ENCODE assay signal across 8 cellular contexts in genomic region chr12:13044859-13045384, GRCh38. TPM values are rescaled to one million over a fixed set of nuclear protein-coding genes. Genes with fewer than 3 reads are reported as not detected.
DNase-seq lines count a peak whose midpoint lies in the region; ATAC-seq, FAIRE-seq and TF ChIP-seq lines count a peak whose summit lies in the region.

No MANE protein-coding gene starts in this region.

- no peak overlapping the region for H3K18ac ChIP-seq in mesendoderm (ENCODE audit: low read length)

- H2BK15ac ChIP-seq in mesendoderm (replicated peaks; ENCODE audit: low read depth) = no peak overlapping the region

- H4K20me1 ChIP-seq in K562 (replicated peaks; ENCODE audit: control insufficient read depth, insufficient read depth, low read length) = no peaks in the 10 kb centered on the region

- H3K9me3 ChIP-seq in A673 (ENCODE audit: low read depth, low read length, poor library complexity, severe bottlenecking) (no peaks in the 10 kb centered on the region), HAP-1 (no peaks in the 10 kb centered on the region), K562 (replicated peaks; ENCODE audit: control insufficient read depth, insufficient read depth, low read depth, low read length) (no peaks in the 10 kb centered on the region)

- no peak for DNase-seq in A673 (ENCODE audit: low spot score)
- peak in 1 of 2 experiments; percentile 17 for DNase-seq in HAP-1 (ENCODE audit: low spot score in 2 of 2)
- no peak for DNase-seq in K562 (ENCODE audit: extremely low read depth in 1 of 4, low spot score in 3 of 4)
- DNase-seq in mesendoderm = peak; percentile 35
- DNase-seq in HuH-7 (ENCODE audit: low spot score) = no peak
- no peak for DNase-seq in NCI-H2107 treated with DMSO at 0.1 percent for 48 hours (lab: John Stamatoyannopoulos, UW; ENCODE audit: unreplicated experiment)
- no peak for DNase-seq in activated CD4-positive, CD25-positive, alpha-beta regulatory T cell (lab: John Stamatoyannopoulos, UW)
- no peak for DNase-seq in DMS153 treated with DMSO at 0.1 percent for 48 hours (lab: John Stamatoyannopoulos, UW; ENCODE audit: unreplicated experiment)

- in situ Hi-C loops in HAP-1 (cut with MboI; ENCODE audit: low sequenced_read_pairs) (no loop called here), K562 (cut with MboI) (no loop called here)

- intact Hi-C loops in A673 (cut with micrococcal nuclease; ENCODE audit: unreplicated experiment) (no loop called here), K562 (cut with micrococcal nuclease) (no loop called here)

- no peak overlapping the region for H2BK5ac ChIP-seq in mesendoderm (ENCODE audit: low read length)

- H2AK5ac ChIP-seq in mesendoderm (ENCODE audit: low read length) = no peak overlapping the region

- peak overlapping the region; percentile 91 for H3K4me2 ChIP-seq in K562 (ENCODE audit: insufficient read depth, low read length)
- peak overlapping the region; percentile 64 for H3K4me2 ChIP-seq in mesendoderm (ENCODE audit: low read length)

- H3K4me1 ChIP-seq in A673 (ENCODE audit: insufficient read depth, low read length, poor library complexity, severe bottlenecking) = peaks cover 7% of the 10 kb centered on the region
- H3K4me1 ChIP-seq in HAP-1 = peaks cover 16% of the 10 kb centered on the region
- peaks cover 0 to 10% of the 10 kb centered on the region in 2 experiments; a peak in 3 of 5 replicates for H3K4me1 ChIP-seq in K562 (replicated peaks in 1 of 2; ENCODE audit: control insufficient read depth in 2 of 2, insufficient read depth in 2 of 2, low read length in 2 of 2)
- H3K4me1 ChIP-seq in mesendoderm (ENCODE audit: control insufficient read depth, low read depth, low read length) = peaks cover 3% of the 10 kb centered on the region

- H3K27me3 ChIP-seq in A673 (replicated peaks; ENCODE audit: insufficient read depth, low read depth, low read length, poor library complexity) (no peaks in the 10 kb centered on the region), HAP-1 (ENCODE audit: low read depth) (no peaks in the 10 kb centered on the region), K562 (ENCODE audit: control insufficient read depth in 2 of 2, insufficient read depth in 2 of 2, low read length in 2 of 2) (no peaks in the 10 kb centered on the region), mesendoderm (ENCODE audit: insufficient read depth, low read length, poor library complexity) (no peaks in the 10 kb centered on the region)

- no peak for TF ChIP-seq EP300 in K562 (IDR thresholded peaks at IDR 0.05; ENCODE audit: low read length)

- no peak for FAIRE-seq in K562 (lab: Jason Lieb, UNC)

- no peak overlapping the region for H2BK120ac ChIP-seq in mesendoderm (ENCODE audit: low read depth, low read length)

- H2AFZ ChIP-seq in K562 (ENCODE audit: low read depth, low read length) = peak overlapping the region; percentile 96

- TF ChIP-seq POLR2A in K562 (conservative IDR thresholded peaks at IDR 0.05) = no peak

- CTCF ChIA-PET in A673 (lab: Charles Lee) = interaction anchor here (0.6 kb wide), 1 partner anchor 128 kb away, joined by 5 read pairs; no protein-coding TSS in a partner anchor
- CTCF ChIA-PET in K562 (lab: Yijun Ruan, JAX; ENCODE audit: low intra/inter-chr PET ratio) = no interaction called here

- peak overlapping the region; percentile 91 for H3K56ac ChIP-seq in mesendoderm (ENCODE audit: low read length)

- H3K36me3 ChIP-seq in A673 (ENCODE audit: insufficient read depth, low read length, poor library complexity, severe bottlenecking) (no peaks in the 10 kb centered on the region), HAP-1 (replicated peaks) (no peaks in the 10 kb centered on the region), K562 (ENCODE audit: control insufficient read depth, insufficient read depth, low read length) (no peaks in the 10 kb centered on the region), mesendoderm (ENCODE audit: control insufficient read depth, insufficient read depth, low read length) (no peaks in the 10 kb centered on the region)

- BruUV-seq in A673 (replicated peaks; lab: Mats Ljungman, UMichigan) (TSS peak; percentile 38), K562 (replicated peaks; lab: Mats Ljungman, UMichigan) (no TSS peak)

- peaks cover 2% of the 10 kb centered on the region for H3K79me1 ChIP-seq in mesendoderm (ENCODE audit: low read length)

- POLR2A ChIA-PET in A673 (lab: Charles Lee; ENCODE audit: low non-redundant PET) (interaction anchor here (0.6 kb wide), 1 partner anchor 14 kb away, joined by 3 read pairs; no protein-coding TSS in a partner anchor), K562 (lab: Yijun Ruan, JAX) (interaction anchor here (1.2 kb wide), 1 partner anchor 21 kb away, joined by 3 read pairs; no protein-coding TSS in a partner anchor)

- no peak overlapping the region for H3K23ac ChIP-seq in mesendoderm (ENCODE audit: low read length)

- TF ChIP-seq CTCF in A673 (conservative IDR thresholded peaks at IDR 0.05; ENCODE audit: low read depth, low read length) (no peak), K562 (IDR thresholded peaks at IDR 0.05 in 2 of 3, conservative IDR thresholded peaks at IDR 0.05 in 1 of 3; ENCODE audit: insufficient read depth in 2 of 3, low read depth in 1 of 3, low read length in 3 of 3) (no peak)

- H3K27ac ChIP-seq in A673 (ENCODE audit: low read depth, low read length, poor library complexity, severe bottlenecking) (peak overlapping the region; percentile 64), K562 (ENCODE audit: extremely low read depth, low read depth, low read length) (no peak overlapping the region), mesendoderm (ENCODE audit: low read depth, low read length) (no peak overlapping the region)

- H3K4ac ChIP-seq in mesendoderm (ENCODE audit: low read depth, low read length) = no peak overlapping the region

- H3K4me3 ChIP-seq in A673 (ENCODE audit: low read depth, low read length, poor library complexity, severe bottlenecking) (peak overlapping the region; percentile 97), HAP-1 (peak overlapping the region; percentile 97), K562 (peak overlapping the region; percentile 87), mesendoderm (ENCODE audit: low read length) (peak overlapping the region; percentile 69)

- H3K9me1 ChIP-seq in K562 (ENCODE audit: control insufficient read depth, insufficient read depth, low read length) = no peaks in the 10 kb centered on the region

- no peak for TF ChIP-seq RAD21 in K562 (CRISPR knock-in tag; conservative IDR thresholded peaks at IDR 0.05 in 1 of 2, IDR thresholded peaks at IDR 0.05 in 1 of 2)

- H3K79me2 ChIP-seq in K562 (ENCODE audit: control insufficient read depth, insufficient read depth, low read length) = no peaks in the 10 kb centered on the region
- H3K79me2 ChIP-seq in mesendoderm (ENCODE audit: control insufficient read depth, insufficient read depth, low read length) = peaks cover 2% of the 10 kb centered on the region

- no peak overlapping the region for H4K8ac ChIP-seq in mesendoderm (ENCODE audit: low read depth, low read length)

- no peak overlapping the region for H4K5ac ChIP-seq in mesendoderm (ENCODE audit: low read length)

- H3K9ac ChIP-seq in K562 (ENCODE audit: insufficient read depth in 1 of 2, low read depth in 2 of 2, low read length in 2 of 2) (peak overlapping the region; percentile 34 to 93; a peak in 3 of 4 replicates), mesendoderm (ENCODE audit: low read length) (peak overlapping the region; percentile 79)

- 6% methylated on average over 4 of the region's 8 CpGs for WGBS in K562 (ENCODE audit: insufficient coverage, low coverage, missing lambda C conversion rate)
- WGBS in mesendoderm (ENCODE audit: extremely low coverage, insufficient coverage, low lambda C conversion rate) = no CpG with 5 or more reads among the region's 8 CpGs

- ATAC-seq in K562 = no peak

RNA-seq across cellular contexts. Expression of gene FAM234B, which starts 0.7 kb away (rescaled TPM):
- 11.8 and 13.2 TPM in 2 replicates for total RNA-seq in A673 (2021)
- total RNA-seq in K562 (2011; cell fraction: chromatin; rRNA removed; ENCODE audit: low replicate concordance) = 7.7 and 8.2 TPM in 2 replicates
- total RNA-seq in K562 (2011; cell fraction: nucleolus; rRNA removed) = 9.3 and 10.3 TPM in 2 replicates
- 9.8 and 13.1 TPM in 2 replicates for total RNA-seq in K562 (2011; cell fraction: nucleoplasm; rRNA removed)
- total RNA-seq in K562 (2014; rRNA removed) = 1.3 and 2.4 TPM in 2 replicates
- 2.2 and 2.6 TPM in 2 replicates for total RNA-seq in K562 (2014; rRNA removed; fragmentation: Illumina TruSeq; extraction: Trizol)
- total RNA-seq in K562 (2015; rRNA removed; fragmentation: Illumina TruSeq; extraction: Trizol) = 1.6 and 2.0 TPM in 2 replicates
- 2.2 and 2.3 TPM in 2 replicates for total RNA-seq in K562 (2021)
- polyA plus RNA-seq in K562 (2011; rRNA removed) = 4.3 and 7.0 TPM in 2 replicates
- 2.3 and 5.7 TPM in 2 replicates for polyA plus RNA-seq in K562 (2011; cell fraction: cytosol; rRNA removed)
- polyA plus RNA-seq in K562 (2011; cell fraction: nucleus; rRNA removed) = 2.8 and 3.7 TPM in 2 replicates
- polyA plus RNA-seq in K562 (2012) = 1.7 and 1.8 TPM in 2 replicates
- polyA plus RNA-seq in K562 (2014; fragmentation: Illumina TruSeq; extraction: Trizol) = 1.9 and 2.0 TPM in 2 replicates
- polyA plus RNA-seq in K562 (2014; fragmentation: Nextera tagmentation; extraction: Ambion mirVana) = 1 to 10 TPM in 1 of 2 experiments, under 1 TPM in 1; 1.00 to 2.3 TPM
- polyA plus RNA-seq in K562 (2014; rRNA removed) = 1.6 and 2.0 TPM in 2 replicates
- polyA minus RNA-seq in K562 (2011; rRNA and poly(A)+ RNA removed) = 12.1 and 18.7 TPM in 2 replicates
- polyA minus RNA-seq in K562 (2011; cell fraction: cytosol; rRNA and poly(A)+ RNA removed) = 4.9 and 6.5 TPM in 2 replicates
- 4.2 and 12.6 TPM in 2 replicates for polyA minus RNA-seq in K562 (2011; cell fraction: nucleus; rRNA and poly(A)+ RNA removed)
- 6.7 TPM for polyA plus RNA-seq in mesendoderm (2013, experiment 1 of 2)
- polyA plus RNA-seq in mesendoderm (2013, experiment 2 of 2) = 7.2 TPM

RNA-seq across cellular contexts. Expression of gene HEBP1, which starts 44.9 kb away (rescaled TPM):
- 26.7 and 28.1 TPM in 2 replicates for total RNA-seq in A673 (2021)
- 3.2 and 4.8 TPM in 2 replicates for total RNA-seq in K562 (2011; cell fraction: chromatin; rRNA removed; ENCODE audit: low replicate concordance)
- total RNA-seq in K562 (2011; cell fraction: nucleolus; rRNA removed) = 1.7 and 1.8 TPM in 2 replicates
- 4.2 and 4.4 TPM in 2 replicates for total RNA-seq in K562 (2011; cell fraction: nucleoplasm; rRNA removed)
- 2.3 and 2.7 TPM in 2 replicates for total RNA-seq in K562 (2014; rRNA removed)
- 1.3 and 1.8 TPM in 2 replicates for total RNA-seq in K562 (2014; rRNA removed; fragmentation: Illumina TruSeq; extraction: Trizol)
- total RNA-seq in K562 (2015; rRNA removed; fragmentation: Illumina TruSeq; extraction: Trizol) = 1.3 and 1.6 TPM in 2 replicates
- total RNA-seq in K562 (2021) = 8.3 and 8.6 TPM in 2 replicates
- 2.4 and 5.2 TPM in 2 replicates for polyA plus RNA-seq in K562 (2011; rRNA removed)
- polyA plus RNA-seq in K562 (2011; cell fraction: cytosol; rRNA removed) = 2.8 and 5.6 TPM in 2 replicates
- 2.6 and 3.0 TPM in 2 replicates for polyA plus RNA-seq in K562 (2011; cell fraction: nucleus; rRNA removed)
- 9.0 and 17.5 TPM in 2 replicates for polyA plus RNA-seq in K562 (2012)
- polyA plus RNA-seq in K562 (2014; fragmentation: Illumina TruSeq; extraction: Trizol) = 10.1 and 11.1 TPM in 2 replicates
- polyA plus RNA-seq in K562 (2014; fragmentation: Nextera tagmentation; extraction: Ambion mirVana) = 1 to 10 TPM; 1.1 to 1.4 TPM
- polyA plus RNA-seq in K562 (2014; rRNA removed) = 5.1 and 5.4 TPM in 2 replicates
- 4.2 and 5.4 TPM in 2 replicates for polyA minus RNA-seq in K562 (2011; rRNA and poly(A)+ RNA removed)
- 4.4 and 4.7 TPM in 2 replicates for polyA minus RNA-seq in K562 (2011; cell fraction: cytosol; rRNA and poly(A)+ RNA removed)
- polyA minus RNA-seq in K562 (2011; cell fraction: nucleus; rRNA and poly(A)+ RNA removed) = 1.8 and 3.0 TPM in 2 replicates
- polyA plus RNA-seq in mesendoderm (2013, experiment 1 of 2) = 18.5 TPM
- 19.0 TPM for polyA plus RNA-seq in mesendoderm (2013, experiment 2 of 2)

RNA-seq across cellular contexts. Expression of gene GSG1, which starts 58.5 kb away (rescaled TPM):
- 0.24 TPM in 1 of 2 replicates, not detected in the other for total RNA-seq in A673 (2021)
- total RNA-seq in K562 (2011; cell fraction: chromatin; rRNA removed; ENCODE audit: low replicate concordance) = not detected in 2 replicates
- total RNA-seq in K562 (2011; cell fraction: nucleolus; rRNA removed) = not detected in 2 replicates
- total RNA-seq in K562 (2011; cell fraction: nucleoplasm; rRNA removed) = not detected in 2 replicates
- total RNA-seq in K562 (2014; rRNA removed) = not detected in 2 replicates
- total RNA-seq in K562 (2014; rRNA removed; fragmentation: Illumina TruSeq; extraction: Trizol) = not detected in 2 replicates
- total RNA-seq in K562 (2015; rRNA removed; fragmentation: Illumina TruSeq; extraction: Trizol) = not detected in 2 replicates
- total RNA-seq in K562 (2021) = not detected in 2 replicates
- not detected in 2 replicates for polyA plus RNA-seq in K562 (2011; rRNA removed)
- not detected in 2 replicates for polyA plus RNA-seq in K562 (2011; cell fraction: cytosol; rRNA removed)
- polyA plus RNA-seq in K562 (2011; cell fraction: nucleus; rRNA removed) = not detected in 2 replicates
- polyA plus RNA-seq in K562 (2012) = not detected in 2 replicates
- not detected in 2 replicates for polyA plus RNA-seq in K562 (2014; fragmentation: Illumina TruSeq; extraction: Trizol)
- not detected for polyA plus RNA-seq in K562 (2014; fragmentation: Nextera tagmentation; extraction: Ambion mirVana)
- polyA plus RNA-seq in K562 (2014; rRNA removed) = not detected in 2 replicates
- not detected in 2 replicates for polyA minus RNA-seq in K562 (2011; rRNA and poly(A)+ RNA removed)
- polyA minus RNA-seq in K562 (2011; cell fraction: cytosol; rRNA and poly(A)+ RNA removed) = not detected in 2 replicates
- not detected in 2 replicates for polyA minus RNA-seq in K562 (2011; cell fraction: nucleus; rRNA and poly(A)+ RNA removed)
- polyA plus RNA-seq in mesendoderm (2013, experiment 1 of 2) = 0.55 TPM
- 0.49 TPM for polyA plus RNA-seq in mesendoderm (2013, experiment 2 of 2)
